24 cellular contexts compared by ENCODE assay signal in genomic region chr9:73611072-73611471, GRCh38.
DNase-seq lines count a peak whose midpoint lies in the region; FAIRE-seq and TF ChIP-seq lines count a peak whose summit lies in the region.
"Had no signal": no experiment of that assay in that cellular context is flagged by ENCODE, and none has a peak within 500 bp of the region (broad histone marks: within the 10 kb centered on the region; RNA-seq: fewer than 3 reads in every experiment).

No MANE protein-coding gene starts in this region.

- H3K18ac ChIP-seq in mesendoderm (ENCODE audit: low read length): no peak overlapping the region

- H3K27ac ChIP-seq in mesendoderm (ENCODE audit: low read depth, low read length): no peak overlapping the region
- no peak overlapping the region for H3K27ac ChIP-seq in osteoblast (ENCODE audit: low read depth, low read length)
- H3K27ac ChIP-seq: RWPE1 had no signal

- H3K27me3 ChIP-seq in bronchial epithelial cell (ENCODE audit: control insufficient read depth, insufficient read depth, low read length) (no peaks in the 10 kb centered on the region), mesendoderm (ENCODE audit: insufficient read depth, low read length, poor library complexity) (no peaks in the 10 kb centered on the region), osteoblast (ENCODE audit: insufficient read depth, low read length) (no peaks in the 10 kb centered on the region)
- H3K27me3 ChIP-seq: BE2C had no signal

- no peak overlapping the region for H3K4ac ChIP-seq in mesendoderm (ENCODE audit: low read depth, low read length)

- no peak overlapping the region for H3K9ac ChIP-seq in mesendoderm (ENCODE audit: low read length)

- no peak for TF ChIP-seq CTCF in bronchial epithelial cell (IDR thresholded peaks at IDR 0.05; ENCODE audit: insufficient read depth, low read length, severe bottlenecking)
- TF ChIP-seq CTCF in osteoblast (IDR thresholded peaks at IDR 0.05; ENCODE audit: extremely low read depth, low read depth, low read length): no peak

- H2AK5ac ChIP-seq in mesendoderm (ENCODE audit: low read length): no peak overlapping the region

- no peaks in the 10 kb centered on the region for H3K9me3 ChIP-seq in osteoblast (ENCODE audit: low read depth, low read length)
- H3K9me3 ChIP-seq: BE2C had no signal

- no peak overlapping the region for H3K23ac ChIP-seq in mesendoderm (ENCODE audit: low read length)

- no peak overlapping the region for H4K8ac ChIP-seq in mesendoderm (ENCODE audit: low read depth, low read length)

- H3K4me2 ChIP-seq in mesendoderm (ENCODE audit: low read length): no peak overlapping the region
- H3K4me2 ChIP-seq in osteoblast (ENCODE audit: insufficient read depth, low read length): no peak overlapping the region

- H4K5ac ChIP-seq in mesendoderm (ENCODE audit: low read length): no peak overlapping the region

- H3K36me3 ChIP-seq in bronchial epithelial cell (ENCODE audit: control insufficient read depth, insufficient read depth, low read length) (no peaks in the 10 kb centered on the region), mesendoderm (ENCODE audit: control insufficient read depth, insufficient read depth, low read length) (no peaks in the 10 kb centered on the region), osteoblast (ENCODE audit: insufficient read depth, low read length) (no peaks in the 10 kb centered on the region)
- H3K36me3 ChIP-seq: BE2C had no signal

- H3K4me3 ChIP-seq in bronchial epithelial cell (ENCODE audit: low read depth, low read length): no peak overlapping the region
- H3K4me3 ChIP-seq in mesendoderm (ENCODE audit: low read length): no peak overlapping the region
- H3K4me3 ChIP-seq in osteoblast (ENCODE audit: insufficient read depth, low read length): no peak overlapping the region

- DNase-seq in DMS53 (lab: John Stamatoyannopoulos, UW) (peak; percentile 32), DMS53 treated with DMSO at 0.1 percent for 48 hours (lab: John Stamatoyannopoulos, UW; ENCODE audit: unreplicated experiment) (no peak), HPDE6-E6E7 (ENCODE audit: extremely low spot score) (peak; percentile 1), bronchial epithelial cell (ENCODE audit: low read depth) (peak; percentile 18), mesendoderm (peak; percentile 67), osteoblast (ENCODE audit: insufficient read length, low spot score, missing footprints) (no peak), OCI-M1 (lab: John Stamatoyannopoulos, UW) (no peak), OCI-M2 (lab: John Stamatoyannopoulos, UW; ENCODE audit: unreplicated experiment) (no peak)
- DNase-seq: 8988T; ACHN; BE2C; CD8-positive, alpha-beta memory T cell; DMS 273 treated with DMSO at 0.1 percent for 48 hours; NCI-H1092 treated with DMSO at 0.1 percent for 48 hours; NCI-H1694; NCI-H2029 treated with DMSO at 0.1 percent for 48 hours; NCI-H2171 treated with DMSO at 0.1 percent for 48 hours; NCI-H345; NCI-H510A treated with DMSO at 0.1 percent for 48 hours; NCI-H774; SHP77; T-cell had no signal

- no peak overlapping the region for H2BK15ac ChIP-seq in mesendoderm (replicated peaks; ENCODE audit: low read depth)

- H2BK5ac ChIP-seq in mesendoderm (ENCODE audit: low read length): no peak overlapping the region

- no peaks in the 10 kb centered on the region for H3K79me1 ChIP-seq in mesendoderm (ENCODE audit: low read length)

- H3K56ac ChIP-seq in mesendoderm (ENCODE audit: low read length): no peak overlapping the region

- WGBS in mesendoderm (ENCODE audit: extremely low coverage, insufficient coverage, low lambda C conversion rate): no CpG with 5 or more reads among the region's 2 CpGs

- H3K79me2 ChIP-seq in mesendoderm (ENCODE audit: control insufficient read depth, insufficient read depth, low read length): no peaks in the 10 kb centered on the region
- H3K79me2 ChIP-seq in osteoblast (ENCODE audit: insufficient read depth, low read length): no peaks in the 10 kb centered on the region

- FAIRE-seq in bronchial epithelial cell (lab: Jason Lieb, UNC): no peak
- FAIRE-seq: G401.6 had no signal

- H2BK120ac ChIP-seq in mesendoderm (ENCODE audit: low read depth, low read length): no peak overlapping the region

- no peaks in the 10 kb centered on the region for H3K4me1 ChIP-seq in mesendoderm (ENCODE audit: control insufficient read depth, low read depth, low read length)
- no peaks in the 10 kb centered on the region for H3K4me1 ChIP-seq in osteoblast (ENCODE audit: insufficient read depth, low read length)
- H3K4me1 ChIP-seq: BE2C had no signal

- no peak overlapping the region for H2AFZ ChIP-seq in osteoblast (ENCODE audit: low read length)

- H4K20me1 ChIP-seq in osteoblast (ENCODE audit: insufficient read depth, low read length): no peaks in the 10 kb centered on the region

Comparison
In these comparisons a context has a peak if more than half of its experiments do, and no peak if none do; other contexts are left out.
1. DNase-seq: peak in DMS53 (single experiment), HPDE6-E6E7 (single experiment), bronchial epithelial cell (single experiment) and mesendoderm (single experiment); none in DMS53 treated with DMSO at 0.1 percent for 48 hours (single experiment), osteoblast (single experiment), OCI-M1 (single experiment) and OCI-M2 (single experiment).